ENCODE assay signal across 1 cellular context in genomic region chr17:541253-542190, GRCh38.
TF ChIP-seq lines count a peak whose summit lies in the region.

No MANE protein-coding gene starts in this region.

TF ChIP-seq in HepG2, 621 proteins besides CTCF, POLR2A, EP300 and RAD21:
- peak; percentile 88 for TF ChIP-seq ZKSCAN1 (IDR thresholded peaks at IDR 0.05; ENCODE audit: low read length)
